In the genomic region with DNA sequence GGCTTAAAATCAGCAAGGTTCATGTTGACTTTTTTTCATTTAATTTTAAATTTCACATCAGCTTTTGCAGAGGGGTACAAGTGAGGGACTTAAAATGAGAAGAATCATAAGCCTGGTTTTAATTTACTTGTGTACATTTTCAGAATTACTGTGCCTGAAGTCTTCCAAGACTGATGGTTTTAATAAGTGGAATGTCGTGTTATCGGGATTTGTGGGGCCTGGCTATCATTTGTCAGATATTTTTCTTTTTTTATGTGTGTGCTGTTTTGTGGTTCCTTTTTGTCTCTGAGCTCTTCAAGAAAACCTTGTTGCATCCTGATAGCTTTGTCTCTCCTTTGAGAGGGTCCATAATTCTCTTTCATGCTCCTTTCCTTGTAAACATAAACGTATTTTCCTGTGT, we compare ENCODE assay signal across 20 cellular contexts. TPM values are rescaled to one million over a fixed set of nuclear protein-coding genes. Genes with fewer than 3 reads are reported as not detected.
"Had no signal": no experiment of that assay in that cellular context is flagged by ENCODE, and none has a peak within 500 bp of the region (broad histone marks: within the 10 kb centered on the region; RNA-seq: fewer than 3 reads in every experiment).

No MANE protein-coding gene starts in this region.

- H3K4me1 Mint-ChIP-seq: activated naive CD4-positive, alpha-beta T cell treated with anti-CD3 and anti-CD28 coated beads, Interleukin-2, amount 50 U/mL, for 24 hours; immature natural killer cell; naive thymus-derived CD4-positive, alpha-beta T cell; stimulated activated effector memory CD8-positive, alpha-beta T cell treated with anti-CD3 and anti-CD28 coated beads, Interleukin-12 subunit alpha, Interleukin-12 subunit beta, amount 100 ng/mL, for 72 hours had no signal

- DNase-seq: activated CD4-positive, alpha-beta T cell treated with anti-CD3 and anti-CD28 coated beads, Interleukin-2, amount 50 U/mL, for 1 hour; activated CD8-positive, alpha-beta memory T cell treated with anti-CD3 and anti-CD28 coated beads, Interleukin-2, amount 50 U/mL, for 4 hours; activated effector memory CD4-positive, alpha-beta T cell treated with anti-CD3 and anti-CD28 coated beads, Interleukin-2, amount 50 U/mL, for 16 hours; activated T-cell treated with anti-CD3 and anti-CD28 coated beads, Interleukin-2, amount 50 U/mL, for 4 hours; adrenal gland; dermis blood vessel endothelial cell; effector memory CD4-positive, alpha-beta T cell; heart right ventricle; immature natural killer cell; mesenchymal stem cell; naive thymus-derived CD4-positive, alpha-beta T cell; stimulated activated CD4-positive, alpha-beta T cell treated with anti-CD3 and anti-CD28 coated beads, Interleukin-4, amount 100 ng/mL, for 24 hours; T1000; upper lobe of right lung had no signal

- H3K36me3 ChIP-seq: adrenal gland, gastroesophageal sphincter, heart right ventricle, upper lobe of right lung had no signal

- H3K27ac Mint-ChIP-seq: activated naive CD4-positive, alpha-beta T cell treated with anti-CD3 and anti-CD28 coated beads, Interleukin-2, amount 50 U/mL, for 24 hours; immature natural killer cell; naive thymus-derived CD4-positive, alpha-beta T cell; stimulated activated effector memory CD8-positive, alpha-beta T cell treated with anti-CD3 and anti-CD28 coated beads, Interleukin-12 subunit alpha, Interleukin-12 subunit beta, amount 100 ng/mL, for 72 hours had no signal

- ATAC-seq: activated CD4-positive, CD25-positive, alpha-beta regulatory T cell treated with anti-CD3 and anti-CD28 coated beads, Interleukin-2, amount 50 U/mL, for 24 hours; activated T-cell treated with anti-CD3 and anti-CD28 coated beads, Interleukin-2, amount 50 U/mL, for 4 hours; gastroesophageal sphincter; heart right ventricle; naive thymus-derived CD4-positive, alpha-beta T cell; sciatic nerve; stimulated activated effector memory CD8-positive, alpha-beta T cell treated with anti-CD3 and anti-CD28 coated beads, Interleukin-12 subunit alpha, Interleukin-12 subunit beta, amount 100 ng/mL, for 72 hours; upper lobe of right lung had no signal

- H3K27me3 ChIP-seq: adrenal gland, gastroesophageal sphincter, upper lobe of right lung had no signal

- H3K27ac ChIP-seq: adrenal gland, epithelial cell of prostate, gastroesophageal sphincter, heart right ventricle, upper lobe of right lung had no signal

- H3K4me1 ChIP-seq: upper lobe of right lung had no signal

- H3K9me3 ChIP-seq: adrenal gland, upper lobe of right lung had no signal

- H3K4me3 Mint-ChIP-seq: activated naive CD4-positive, alpha-beta T cell treated with anti-CD3 and anti-CD28 coated beads, Interleukin-2, amount 50 U/mL, for 24 hours; activated T-cell treated with anti-CD3 and anti-CD28 coated beads, Interleukin-2, amount 50 U/mL, for 4 hours; immature natural killer cell; naive thymus-derived CD4-positive, alpha-beta T cell; stimulated activated effector memory CD8-positive, alpha-beta T cell treated with anti-CD3 and anti-CD28 coated beads, Interleukin-12 subunit alpha, Interleukin-12 subunit beta, amount 100 ng/mL, for 72 hours had no signal

- H3K36me3 Mint-ChIP-seq: stimulated activated effector memory CD8-positive, alpha-beta T cell treated with anti-CD3 and anti-CD28 coated beads, Interleukin-12 subunit alpha, Interleukin-12 subunit beta, amount 100 ng/mL, for 72 hours had no signal

- H3K4me3 ChIP-seq: adrenal gland, gastroesophageal sphincter, heart right ventricle, upper lobe of right lung had no signal

RNA-seq across cellular contexts. Expression of gene ATRNL1, which starts 8.7 kb away (rescaled TPM):
- polyA plus RNA-seq: immature natural killer cell; naive thymus-derived CD4-positive, alpha-beta T cell had no signal
